ENCODE assay signal across 8 cellular contexts in genomic region chr6:109382576-109383437, GRCh38. TPM values are rescaled to one million over a fixed set of nuclear protein-coding genes. Genes with fewer than 3 reads are reported as not detected.
A peak's percentile ranks its signal among the peaks of the same experiment; 100 is the strongest.
DNase-seq lines count a peak whose midpoint lies in the region; ATAC-seq and TF ChIP-seq lines count a peak whose summit lies in the region.

No MANE protein-coding gene starts in this region.

- TF ChIP-seq CTCF in GM06990 (IDR thresholded peaks at IDR 0.05; ENCODE audit: insufficient read depth, low read length, poor library complexity, severe bottlenecking) (peak; percentile 60), suprapubic skin (IDR thresholded peaks at IDR 0.05) (no peak)

- H3K9me3 ChIP-seq in suprapubic skin = no peaks in the 10 kb centered on the region

- peak overlapping the region; percentile 97 for H3K4me3 ChIP-seq in GM06990 (replicated peaks; ENCODE audit: low read depth, low read length)
- H3K4me3 ChIP-seq in suprapubic skin = peak overlapping the region; percentile 97

- H3K4me1 ChIP-seq in suprapubic skin = peaks cover 44% of the 10 kb centered on the region

- H3K27me3 ChIP-seq in GM06990 (replicated peaks; ENCODE audit: control insufficient read depth, insufficient read depth, low read length) (no peaks in the 10 kb centered on the region), suprapubic skin (no peaks in the 10 kb centered on the region)

- peak; percentile 69 for ATAC-seq in HG02571 (IDR thresholded peaks at IDR 0.05; ENCODE audit: unreplicated experiment)

- DNase-seq in GM06990 (ENCODE audit: extremely low read depth, insufficient read length) (peak; percentile 97), NAMALWA (ENCODE audit: low spot score) (peak; percentile 96), SK-N-DZ (ENCODE audit: low spot score) (peak; percentile 95), globus pallidus (ENCODE audit: low spot score) (peak; percentile 93), nucleus accumbens (lab: John Stamatoyannopoulos, UW) (peak; percentile 58 to 100 (median 92)), suprapubic skin (ENCODE audit: low spot score in 2 of 2) (peak; percentile 95 to 96)
- peak; percentile 92 for DNase-seq in activated naive CD4-positive, alpha-beta T cell treated with anti-CD3 and anti-CD28 coated beads, Interleukin-2, amount 50 U/mL, for 16 hours

- H3K27ac ChIP-seq in suprapubic skin = peak overlapping the region; percentile 100

- TF ChIP-seq EP300 in suprapubic skin (IDR thresholded peaks at IDR 0.05) = no peak

- WGBS in suprapubic skin = under 1% methylated on average over 42 of the region's 42 CpGs

- TF ChIP-seq POLR2A in suprapubic skin (IDR thresholded peaks at IDR 0.05) = peak in 1 of 2 donors; percentile 44

- H3K36me3 ChIP-seq in GM06990 (ENCODE audit: control insufficient read depth, insufficient read depth, low read length) = peaks cover under 1% of the 10 kb centered on the region
- H3K36me3 ChIP-seq in suprapubic skin = peaks cover 9% of the 10 kb centered on the region

RNA-seq across cellular contexts. Expression of gene CD164, which starts 0.5 kb away (rescaled TPM):
- 109 and 119 TPM in 2 replicates for polyA plus RNA-seq in SK-N-DZ (2014; cell fraction: cytosol; rRNA removed)
- 84.4 and 99.9 TPM in 2 replicates for polyA plus RNA-seq in SK-N-DZ (2014; cell fraction: nucleus; rRNA removed)
- 100 to 1,000 TPM; 122 to 174 (median 139) TPM for total RNA-seq in suprapubic skin

RNA-seq across cellular contexts. Expression of gene PPIL6, which starts 57.6 kb away (rescaled TPM):
- polyA plus RNA-seq in SK-N-DZ (2014; cell fraction: cytosol; rRNA removed) = 1.8 and 2.6 TPM in 2 replicates
- polyA plus RNA-seq in SK-N-DZ (2014; cell fraction: nucleus; rRNA removed) = 1.6 and 3.0 TPM in 2 replicates
- 1 to 10 TPM; 1.7 to 7.9 (median 3.2) TPM for total RNA-seq in suprapubic skin

RNA-seq across cellular contexts. Expression of gene SMPD2, which starts 57.7 kb away (rescaled TPM):
- 8.2 and 12.9 TPM in 2 replicates for polyA plus RNA-seq in SK-N-DZ (2014; cell fraction: cytosol; rRNA removed)
- polyA plus RNA-seq in SK-N-DZ (2014; cell fraction: nucleus; rRNA removed) = 24.7 and 25.1 TPM in 2 replicates
- 10 to 100 TPM; 21.8 to 34.5 (median 28.1) TPM for total RNA-seq in suprapubic skin

Comparison
In these comparisons a context has a peak if more than half of its experiments do, and no peak if none do; other contexts are left out.
1. Peak in every context shown above with its lines: DNase-seq, ATAC-seq, H3K4me3 ChIP-seq and H3K27ac ChIP-seq.